In the genomic region with DNA sequence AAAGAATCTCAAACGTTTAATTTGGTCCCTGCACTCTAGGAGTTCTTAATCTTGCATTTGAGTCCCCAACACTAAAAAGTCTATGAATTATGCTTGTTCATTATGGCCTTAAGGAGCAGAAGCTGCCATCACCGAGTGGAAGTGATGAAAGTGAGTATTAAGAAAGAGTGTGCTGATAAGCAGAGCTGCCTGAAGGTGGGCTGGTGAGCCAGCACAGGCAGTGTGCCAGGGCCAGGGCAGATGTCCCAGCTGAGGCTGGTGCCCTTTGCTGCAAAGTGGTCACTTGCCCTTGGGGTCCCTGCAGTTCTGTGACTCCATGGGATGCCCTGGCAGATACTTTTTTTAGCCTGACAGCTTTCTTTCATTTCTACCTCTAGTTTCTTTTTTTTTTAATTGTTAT, we compare ENCODE assay signal across 14 cellular contexts.
DNase-seq lines count a peak whose midpoint lies in the region; ATAC-seq and TF ChIP-seq lines count a peak whose summit lies in the region.
"Had no signal": no experiment of that assay in that cellular context is flagged by ENCODE, and none has a peak within 500 bp of the region (broad histone marks: within the 10 kb centered on the region; RNA-seq: fewer than 3 reads in every experiment).

No MANE protein-coding gene starts in this region.

- no peak for ATAC-seq in natural killer cell treated with Interleukin-12 subunit alpha and Interleukin-12 subunit beta and Interleukin-15 and Interleukin-18, amount 100 ng/mL, for 72 hours
- ATAC-seq: activated naive CD4-positive, alpha-beta T cell treated with anti-CD3 and anti-CD28 coated beads, Interleukin-2, amount 50 U/mL, for 72 hours had no signal

- H3K27me3 ChIP-seq in ovary = no peaks in the 10 kb centered on the region

- H3K36me3 ChIP-seq in ovary = no peaks in the 10 kb centered on the region

- no peak overlapping the region for H3K27ac ChIP-seq in ovary

- H3K4me1 ChIP-seq in ovary (ENCODE audit: insufficient read depth) = no peaks in the 10 kb centered on the region

- peaks cover 2 to 7% of the 10 kb centered on the region in 2 donors for H3K27me3 Mint-ChIP-seq in natural killer cell treated with Interleukin-12 subunit alpha and Interleukin-12 subunit beta and Interleukin-15 and Interleukin-18, amount 100 ng/mL, for 72 hours

- no peak overlapping the region for H3K4me3 Mint-ChIP-seq in natural killer cell treated with Interleukin-12 subunit alpha and Interleukin-12 subunit beta and Interleukin-15 and Interleukin-18, amount 100 ng/mL, for 72 hours
- H3K4me3 Mint-ChIP-seq: T-helper 1 cell treated with Interleukin-12 subunit alpha and Interleukin-12 subunit beta and Interleukin-4 antibody, amounts not matched to agents 30 μg/mL and 1 μg/mL, for 36 hours had no signal

- no peaks in the 10 kb centered on the region for H3K9me3 ChIP-seq in ovary

- TF ChIP-seq EP300 in ovary (IDR thresholded peaks at IDR 0.05) = no peak

- no peak for TF ChIP-seq POLR2A in ovary (IDR thresholded peaks at IDR 0.05)

- no peak overlapping the region for H3K4me3 ChIP-seq in ovary

- TF ChIP-seq CTCF in GM12874 (IDR thresholded peaks at IDR 0.05; ENCODE audit: insufficient read depth, low read depth, low read length) (0 out of 2 replicates have a peak, but pooled peaks have one; percentile 9), ovary (IDR thresholded peaks at IDR 0.05) (no peak)

- H3K9me3 Mint-ChIP-seq in natural killer cell treated with Interleukin-12 subunit alpha and Interleukin-12 subunit beta and Interleukin-15 and Interleukin-18, amount 100 ng/mL, for 72 hours = no peaks in the 10 kb centered on the region
- H3K9me3 Mint-ChIP-seq: T-helper 1 cell treated with Interleukin-12 subunit alpha and Interleukin-12 subunit beta and Interleukin-4 antibody, amounts not matched to agents 30 μg/mL and 1 μg/mL, for 36 hours had no signal

- intact Hi-C loops in ovary (cut with DNase I) = no loop called here

- peak overlapping the region; percentile 14 to 57 for H3K27ac Mint-ChIP-seq in natural killer cell treated with Interleukin-12 subunit alpha and Interleukin-12 subunit beta and Interleukin-15 and Interleukin-18, amount 100 ng/mL, for 72 hours
- H3K27ac Mint-ChIP-seq: T-helper 1 cell treated with Interleukin-12 subunit alpha and Interleukin-12 subunit beta and Interleukin-4 antibody, amounts not matched to agents 30 μg/mL and 1 μg/mL, for 36 hours had no signal

- H3K4me1 Mint-ChIP-seq in natural killer cell treated with Interleukin-12 subunit alpha and Interleukin-12 subunit beta and Interleukin-15 and Interleukin-18, amount 100 ng/mL, for 72 hours (ENCODE audit: low read depth in 2 of 2) = peaks cover 14 to 21% of the 10 kb centered on the region in 2 donors

- 6 to 10% (median 10%) methylated on average over 2 of the region's 2 CpGs for WGBS in ovary, 3 donors

- H3K36me3 Mint-ChIP-seq in natural killer cell treated with Interleukin-12 subunit alpha and Interleukin-12 subunit beta and Interleukin-15 and Interleukin-18, amount 100 ng/mL, for 72 hours = peaks cover 1% of the 10 kb centered on the region

- DNase-seq in NCI-H226 = peak; percentile 39
- DNase-seq in cerebellum (ENCODE audit: low spot score) = peak; percentile 26
- DNase-seq in natural killer cell treated with Interleukin-12 subunit alpha and Interleukin-12 subunit beta and Interleukin-15 and Interleukin-18, amount 100 ng/mL, for 72 hours (ENCODE audit: low spot score) = no peak
- DNase-seq in ovary = no peak
- DNase-seq in NCI-H748 (lab: John Stamatoyannopoulos, UW; ENCODE audit: unreplicated experiment) = no peak
- DNase-seq in epidermal melanocyte (ENCODE audit: insufficient read length, low spot score) = no peak
- no peak for DNase-seq in SW480 (ENCODE audit: low spot score)
- DNase-seq: activated CD8-positive, alpha-beta memory T cell treated with anti-CD3 and anti-CD28 coated beads for 24 hours; effector CD8-positive, alpha-beta T cell; NCI-H1105; NCI-H774 had no signal

Comparison
In these comparisons a context has a peak if more than half of its experiments do, and no peak if none do; other contexts are left out.
1. DNase-seq: peak in NCI-H226 (single experiment) and cerebellum (single experiment); none in natural killer cell treated with Interleukin-12 subunit alpha and Interleukin-12 subunit beta and Interleukin-15 and Interleukin-18, amount 100 ng/mL, for 72 hours (single experiment), ovary (0 of 5), NCI-H748 (single experiment), epidermal melanocyte (single experiment) and SW480 (single experiment).